ENCODE assay signal across 1 cellular context in the genomic region with DNA sequence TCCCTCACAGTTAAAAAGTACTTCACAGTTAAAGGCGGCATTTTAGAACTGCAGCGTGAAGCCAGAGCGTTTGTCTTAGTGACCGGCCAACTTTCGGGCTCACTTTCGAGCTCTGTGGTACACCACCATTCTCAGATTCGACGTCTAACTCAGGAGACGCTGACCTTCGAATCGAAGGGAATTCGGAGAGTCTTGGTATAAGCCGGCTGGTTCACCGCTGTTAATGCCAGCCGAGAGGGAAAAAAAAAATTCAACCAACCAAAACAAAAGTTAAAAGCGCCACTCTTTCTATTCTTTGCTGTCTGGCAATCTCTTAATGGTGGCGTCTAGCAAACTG.
A peak's percentile ranks its signal among the peaks of the same experiment; 100 is the strongest.
TF ChIP-seq lines count a peak whose summit lies in the region.

No MANE protein-coding gene starts in this region.

TF ChIP-seq in K562, 482 proteins besides CTCF, POLR2A, EP300 and RAD21 (continued from another document and continues in another):
- TF ChIP-seq, protein P1, sequence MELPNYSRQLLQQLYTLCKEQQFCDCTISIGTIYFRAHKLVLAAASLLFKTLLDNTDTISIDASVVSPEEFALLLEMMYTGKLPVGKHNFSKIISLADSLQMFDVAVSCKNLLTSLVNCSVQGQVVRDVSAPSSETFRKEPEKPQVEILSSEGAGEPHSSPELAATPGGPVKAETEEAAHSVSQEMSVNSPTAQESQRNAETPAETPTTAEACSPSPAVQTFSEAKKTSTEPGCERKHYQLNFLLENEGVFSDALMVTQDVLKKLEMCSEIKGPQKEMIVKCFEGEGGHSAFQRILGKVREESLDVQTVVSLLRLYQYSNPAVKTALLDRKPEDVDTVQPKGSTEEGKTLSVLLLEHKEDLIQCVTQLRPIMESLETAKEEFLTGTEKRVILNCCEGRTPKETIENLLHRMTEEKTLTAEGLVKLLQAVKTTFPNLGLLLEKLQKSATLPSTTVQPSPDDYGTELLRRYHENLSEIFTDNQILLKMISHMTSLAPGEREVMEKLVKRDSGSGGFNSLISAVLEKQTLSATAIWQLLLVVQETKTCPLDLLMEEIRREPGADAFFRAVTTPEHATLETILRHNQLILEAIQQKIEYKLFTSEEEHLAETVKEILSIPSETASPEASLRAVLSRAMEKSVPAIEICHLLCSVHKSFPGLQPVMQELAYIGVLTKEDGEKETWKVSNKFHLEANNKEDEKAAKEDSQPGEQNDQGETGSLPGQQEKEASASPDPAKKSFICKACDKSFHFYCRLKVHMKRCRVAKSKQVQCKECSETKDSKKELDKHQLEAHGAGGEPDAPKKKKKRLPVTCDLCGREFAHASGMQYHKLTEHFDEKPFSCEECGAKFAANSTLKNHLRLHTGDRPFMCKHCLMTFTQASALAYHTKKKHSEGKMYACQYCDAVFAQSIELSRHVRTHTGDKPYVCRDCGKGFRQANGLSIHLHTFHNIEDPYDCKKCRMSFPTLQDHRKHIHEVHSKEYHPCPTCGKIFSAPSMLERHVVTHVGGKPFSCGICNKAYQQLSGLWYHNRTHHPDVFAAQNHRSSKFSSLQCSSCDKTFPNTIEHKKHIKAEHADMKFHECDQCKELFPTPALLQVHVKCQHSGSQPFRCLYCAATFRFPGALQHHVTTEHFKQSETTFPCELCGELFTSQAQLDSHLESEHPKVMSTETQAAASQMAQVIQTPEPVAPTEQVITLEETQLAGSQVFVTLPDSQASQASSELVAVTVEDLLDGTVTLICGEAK (IDR thresholded peaks at IDR 0.05): peak; percentile 54; the same call in 1 of the 2 replicates
- TF ChIP-seq, protein P1 (CRISPR knock-in tag; IDR thresholded peaks at IDR 0.05): no peak
- TF ChIP-seq CSDE1 (IDR thresholded peaks at IDR 0.05) (no peak), SETDB1 (IDR thresholded peaks at IDR 0.05; ENCODE audit: low read length) (no peak), ZNF253 (CRISPR knock-in tag; conservative IDR thresholded peaks at IDR 0.05) (no peak), TEAD2 (tag; IDR thresholded peaks at IDR 0.05) (no peak), ZNF175 (CRISPR knock-in tag; IDR thresholded peaks at IDR 0.05; ENCODE audit: low read depth) (no peak), NFRKB (IDR thresholded peaks at IDR 0.05; ENCODE audit: low read depth) (peak; percentile 58; the same call in 1 of the 2 replicates), PTRF (tag; IDR thresholded peaks at IDR 0.05) (no peak), EZH2 (IDR thresholded peaks at IDR 0.05; ENCODE audit: borderline replicate concordance, low read depth, low read length) (no peak), MYBL2 (IDR thresholded peaks at IDR 0.05; ENCODE audit: low read depth) (no peak), MYBL2 (CRISPR knock-in tag; IDR thresholded peaks at IDR 0.05; ENCODE audit: borderline replicate concordance) (no peak), MCM7 (IDR thresholded peaks at IDR 0.05) (no peak), POLR2AphosphoS2 (IDR thresholded peaks at IDR 0.05; ENCODE audit: low read length) (no peak), ELF1 (tag; IDR thresholded peaks at IDR 0.05) (no peak), KDM5B (IDR thresholded peaks at IDR 0.05; ENCODE audit: insufficient replicate concordance, low read depth, low read length) (no peak), SRSF9 (IDR thresholded peaks at IDR 0.05; ENCODE audit: borderline replicate concordance, low read depth, low read length) (no peak), ZNF764 (CRISPR knock-in tag; IDR thresholded peaks at IDR 0.05; ENCODE audit: low read depth) (no peak), HMGN3 (IDR thresholded peaks at IDR 0.05; ENCODE audit: borderline replicate concordance, extremely low read depth, insufficient read length, low read depth, low read length) (no peak), PCBP2 (IDR thresholded peaks at IDR 0.05; ENCODE audit: low read depth, low read length, poor library complexity, severe bottlenecking) (no peak), C11orf30 (IDR thresholded peaks at IDR 0.05; ENCODE audit: low read depth) (no peak), DPF2 (IDR thresholded peaks at IDR 0.05) (0 out of 2 replicates have a peak, but pooled peaks have one; percentile 30), ESRRB (CRISPR knock-in tag; IDR thresholded peaks at IDR 0.05; ENCODE audit: borderline replicate concordance) (no peak), BCOR (IDR thresholded peaks at IDR 0.05) (0 out of 2 replicates have a peak, but pooled peaks have one; percentile 13), EWSR1 (IDR thresholded peaks at IDR 0.05; ENCODE audit: borderline replicate concordance, low read depth, partially characterized antibody) (no peak), ZNF263 (CRISPR knock-in tag; IDR thresholded peaks at IDR 0.05; ENCODE audit: borderline replicate concordance) (no peak), NFXL1 (CRISPR knock-in tag; IDR thresholded peaks at IDR 0.05) (no peak), JUND (IDR thresholded peaks at IDR 0.05; ENCODE audit: borderline replicate concordance, low read depth, low read length) (no peak), JUND (tag; IDR thresholded peaks at IDR 0.05; ENCODE audit: borderline replicate concordance, low read depth, low read length) (no peak), HDGF (IDR thresholded peaks at IDR 0.05) (no peak), CREM (IDR thresholded peaks at IDR 0.05; ENCODE audit: low read depth) (0 out of 2 replicates have a peak, but pooled peaks have one; percentile 8), PHF8 (IDR thresholded peaks at IDR 0.05; ENCODE audit: borderline replicate concordance, low read length) (no peak), RFX5 (IDR thresholded peaks at IDR 0.05; ENCODE audit: low read depth, low read length) (no peak)
- TF ChIP-seq, protein P2, sequence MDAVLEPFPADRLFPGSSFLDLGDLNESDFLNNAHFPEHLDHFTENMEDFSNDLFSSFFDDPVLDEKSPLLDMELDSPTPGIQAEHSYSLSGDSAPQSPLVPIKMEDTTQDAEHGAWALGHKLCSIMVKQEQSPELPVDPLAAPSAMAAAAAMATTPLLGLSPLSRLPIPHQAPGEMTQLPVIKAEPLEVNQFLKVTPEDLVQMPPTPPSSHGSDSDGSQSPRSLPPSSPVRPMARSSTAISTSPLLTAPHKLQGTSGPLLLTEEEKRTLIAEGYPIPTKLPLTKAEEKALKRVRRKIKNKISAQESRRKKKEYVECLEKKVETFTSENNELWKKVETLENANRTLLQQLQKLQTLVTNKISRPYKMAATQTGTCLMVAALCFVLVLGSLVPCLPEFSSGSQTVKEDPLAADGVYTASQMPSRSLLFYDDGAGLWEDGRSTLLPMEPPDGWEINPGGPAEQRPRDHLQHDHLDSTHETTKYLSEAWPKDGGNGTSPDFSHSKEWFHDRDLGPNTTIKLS (IDR thresholded peaks at IDR 0.05; ENCODE audit: borderline replicate concordance, low read depth): no peak
- TF ChIP-seq, protein P3, sequence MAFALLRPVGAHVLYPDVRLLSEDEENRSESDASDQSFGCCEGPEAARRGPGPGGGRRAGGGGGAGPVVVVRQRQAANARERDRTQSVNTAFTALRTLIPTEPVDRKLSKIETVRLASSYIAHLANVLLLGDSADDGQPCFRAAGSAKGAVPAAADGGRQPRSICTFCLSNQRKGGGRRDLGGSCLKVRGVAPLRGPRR (CRISPR knock-in tag; IDR thresholded peaks at IDR 0.05): no peak
- TF ChIP-seq, protein P4, sequence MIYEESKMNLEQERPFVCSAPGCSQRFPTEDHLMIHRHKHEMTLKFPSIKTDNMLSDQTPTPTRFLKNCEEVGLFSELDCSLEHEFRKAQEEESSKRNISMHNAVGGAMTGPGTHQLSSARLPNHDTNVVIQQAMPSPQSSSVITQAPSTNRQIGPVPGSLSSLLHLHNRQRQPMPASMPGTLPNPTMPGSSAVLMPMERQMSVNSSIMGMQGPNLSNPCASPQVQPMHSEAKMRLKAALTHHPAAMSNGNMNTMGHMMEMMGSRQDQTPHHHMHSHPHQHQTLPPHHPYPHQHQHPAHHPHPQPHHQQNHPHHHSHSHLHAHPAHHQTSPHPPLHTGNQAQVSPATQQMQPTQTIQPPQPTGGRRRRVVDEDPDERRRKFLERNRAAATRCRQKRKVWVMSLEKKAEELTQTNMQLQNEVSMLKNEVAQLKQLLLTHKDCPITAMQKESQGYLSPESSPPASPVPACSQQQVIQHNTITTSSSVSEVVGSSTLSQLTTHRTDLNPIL (CRISPR knock-in tag; IDR thresholded peaks at IDR 0.05): no peak
- TF ChIP-seq, protein P5, sequence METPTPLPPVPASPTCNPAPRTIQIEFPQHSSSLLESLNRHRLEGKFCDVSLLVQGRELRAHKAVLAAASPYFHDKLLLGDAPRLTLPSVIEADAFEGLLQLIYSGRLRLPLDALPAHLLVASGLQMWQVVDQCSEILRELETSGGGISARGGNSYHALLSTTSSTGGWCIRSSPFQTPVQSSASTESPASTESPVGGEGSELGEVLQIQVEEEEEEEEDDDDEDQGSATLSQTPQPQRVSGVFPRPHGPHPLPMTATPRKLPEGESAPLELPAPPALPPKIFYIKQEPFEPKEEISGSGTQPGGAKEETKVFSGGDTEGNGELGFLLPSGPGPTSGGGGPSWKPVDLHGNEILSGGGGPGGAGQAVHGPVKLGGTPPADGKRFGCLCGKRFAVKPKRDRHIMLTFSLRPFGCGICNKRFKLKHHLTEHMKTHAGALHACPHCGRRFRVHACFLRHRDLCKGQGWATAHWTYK (CRISPR knock-in tag; IDR thresholded peaks at IDR 0.05): no peak
- TF ChIP-seq, protein P6, sequence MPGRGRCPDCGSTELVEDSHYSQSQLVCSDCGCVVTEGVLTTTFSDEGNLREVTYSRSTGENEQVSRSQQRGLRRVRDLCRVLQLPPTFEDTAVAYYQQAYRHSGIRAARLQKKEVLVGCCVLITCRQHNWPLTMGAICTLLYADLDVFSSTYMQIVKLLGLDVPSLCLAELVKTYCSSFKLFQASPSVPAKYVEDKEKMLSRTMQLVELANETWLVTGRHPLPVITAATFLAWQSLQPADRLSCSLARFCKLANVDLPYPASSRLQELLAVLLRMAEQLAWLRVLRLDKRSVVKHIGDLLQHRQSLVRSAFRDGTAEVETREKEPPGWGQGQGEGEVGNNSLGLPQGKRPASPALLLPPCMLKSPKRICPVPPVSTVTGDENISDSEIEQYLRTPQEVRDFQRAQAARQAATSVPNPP (IDR thresholded peaks at IDR 0.05; ENCODE audit: borderline replicate concordance, insufficient read depth, insufficient read length): no peak
- TF ChIP-seq, protein P7, sequence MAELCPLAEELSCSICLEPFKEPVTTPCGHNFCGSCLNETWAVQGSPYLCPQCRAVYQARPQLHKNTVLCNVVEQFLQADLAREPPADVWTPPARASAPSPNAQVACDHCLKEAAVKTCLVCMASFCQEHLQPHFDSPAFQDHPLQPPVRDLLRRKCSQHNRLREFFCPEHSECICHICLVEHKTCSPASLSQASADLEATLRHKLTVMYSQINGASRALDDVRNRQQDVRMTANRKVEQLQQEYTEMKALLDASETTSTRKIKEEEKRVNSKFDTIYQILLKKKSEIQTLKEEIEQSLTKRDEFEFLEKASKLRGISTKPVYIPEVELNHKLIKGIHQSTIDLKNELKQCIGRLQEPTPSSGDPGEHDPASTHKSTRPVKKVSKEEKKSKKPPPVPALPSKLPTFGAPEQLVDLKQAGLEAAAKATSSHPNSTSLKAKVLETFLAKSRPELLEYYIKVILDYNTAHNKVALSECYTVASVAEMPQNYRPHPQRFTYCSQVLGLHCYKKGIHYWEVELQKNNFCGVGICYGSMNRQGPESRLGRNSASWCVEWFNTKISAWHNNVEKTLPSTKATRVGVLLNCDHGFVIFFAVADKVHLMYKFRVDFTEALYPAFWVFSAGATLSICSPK (IDR thresholded peaks at IDR 0.05; ENCODE audit: borderline replicate concordance): 0 out of 2 replicates have a peak, but pooled peaks have one; percentile 21
- TF ChIP-seq, protein P8, sequence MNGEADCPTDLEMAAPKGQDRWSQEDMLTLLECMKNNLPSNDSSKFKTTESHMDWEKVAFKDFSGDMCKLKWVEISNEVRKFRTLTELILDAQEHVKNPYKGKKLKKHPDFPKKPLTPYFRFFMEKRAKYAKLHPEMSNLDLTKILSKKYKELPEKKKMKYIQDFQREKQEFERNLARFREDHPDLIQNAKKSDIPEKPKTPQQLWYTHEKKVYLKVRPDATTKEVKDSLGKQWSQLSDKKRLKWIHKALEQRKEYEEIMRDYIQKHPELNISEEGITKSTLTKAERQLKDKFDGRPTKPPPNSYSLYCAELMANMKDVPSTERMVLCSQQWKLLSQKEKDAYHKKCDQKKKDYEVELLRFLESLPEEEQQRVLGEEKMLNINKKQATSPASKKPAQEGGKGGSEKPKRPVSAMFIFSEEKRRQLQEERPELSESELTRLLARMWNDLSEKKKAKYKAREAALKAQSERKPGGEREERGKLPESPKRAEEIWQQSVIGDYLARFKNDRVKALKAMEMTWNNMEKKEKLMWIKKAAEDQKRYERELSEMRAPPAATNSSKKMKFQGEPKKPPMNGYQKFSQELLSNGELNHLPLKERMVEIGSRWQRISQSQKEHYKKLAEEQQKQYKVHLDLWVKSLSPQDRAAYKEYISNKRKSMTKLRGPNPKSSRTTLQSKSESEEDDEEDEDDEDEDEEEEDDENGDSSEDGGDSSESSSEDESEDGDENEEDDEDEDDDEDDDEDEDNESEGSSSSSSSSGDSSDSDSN (IDR thresholded peaks at IDR 0.05; ENCODE audit: borderline replicate concordance in 1 of 2, low read depth in 2 of 2, low read length in 2 of 2): no peak
